ENCODE assay signal across 2 cellular contexts in genomic region chr10:128150551-128150950, GRCh38.
TF ChIP-seq lines count a peak whose summit lies in the region.

No MANE protein-coding gene starts in this region.

TF ChIP-seq in HCT116, 20 proteins besides CTCF, POLR2A, EP300 and RAD21 (continued from another document):
- TF ChIP-seq ATF3 (IDR thresholded peaks at IDR 0.05): no peak
- TF ChIP-seq, protein P1, sequence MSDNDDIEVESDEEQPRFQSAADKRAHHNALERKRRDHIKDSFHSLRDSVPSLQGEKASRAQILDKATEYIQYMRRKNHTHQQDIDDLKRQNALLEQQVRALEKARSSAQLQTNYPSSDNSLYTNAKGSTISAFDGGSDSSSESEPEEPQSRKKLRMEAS (IDR thresholded peaks at IDR 0.05): no peak

TF ChIP-seq in WTC11, 78 proteins besides CTCF, POLR2A, EP300 and RAD21 (continued from another document):
- TF ChIP-seq, protein P2, sequence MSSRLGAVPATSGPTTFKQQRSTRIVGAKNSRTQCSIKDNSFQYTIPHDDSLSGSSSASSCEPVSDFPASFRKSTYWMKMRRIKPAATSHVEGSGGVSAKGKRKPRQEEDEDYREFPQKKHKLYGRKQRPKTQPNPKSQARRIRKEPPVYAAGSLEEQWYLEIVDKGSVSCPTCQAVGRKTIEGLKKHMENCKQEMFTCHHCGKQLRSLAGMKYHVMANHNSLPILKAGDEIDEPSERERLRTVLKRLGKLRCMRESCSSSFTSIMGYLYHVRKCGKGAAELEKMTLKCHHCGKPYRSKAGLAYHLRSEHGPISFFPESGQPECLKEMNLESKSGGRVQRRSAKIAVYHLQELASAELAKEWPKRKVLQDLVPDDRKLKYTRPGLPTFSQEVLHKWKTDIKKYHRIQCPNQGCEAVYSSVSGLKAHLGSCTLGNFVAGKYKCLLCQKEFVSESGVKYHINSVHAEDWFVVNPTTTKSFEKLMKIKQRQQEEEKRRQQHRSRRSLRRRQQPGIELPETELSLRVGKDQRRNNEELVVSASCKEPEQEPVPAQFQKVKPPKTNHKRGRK (CRISPR knock-in tag; IDR thresholded peaks at IDR 0.05; ENCODE audit: borderline replicate concordance): no peak
- TF ChIP-seq MYBL2 (CRISPR knock-in tag; IDR thresholded peaks at IDR 0.05) (no peak), ZSCAN18 (CRISPR knock-in tag; IDR thresholded peaks at IDR 0.05) (no peak), NR1H2 (CRISPR knock-in tag; IDR thresholded peaks at IDR 0.05) (no peak)
- TF ChIP-seq, protein P3, sequence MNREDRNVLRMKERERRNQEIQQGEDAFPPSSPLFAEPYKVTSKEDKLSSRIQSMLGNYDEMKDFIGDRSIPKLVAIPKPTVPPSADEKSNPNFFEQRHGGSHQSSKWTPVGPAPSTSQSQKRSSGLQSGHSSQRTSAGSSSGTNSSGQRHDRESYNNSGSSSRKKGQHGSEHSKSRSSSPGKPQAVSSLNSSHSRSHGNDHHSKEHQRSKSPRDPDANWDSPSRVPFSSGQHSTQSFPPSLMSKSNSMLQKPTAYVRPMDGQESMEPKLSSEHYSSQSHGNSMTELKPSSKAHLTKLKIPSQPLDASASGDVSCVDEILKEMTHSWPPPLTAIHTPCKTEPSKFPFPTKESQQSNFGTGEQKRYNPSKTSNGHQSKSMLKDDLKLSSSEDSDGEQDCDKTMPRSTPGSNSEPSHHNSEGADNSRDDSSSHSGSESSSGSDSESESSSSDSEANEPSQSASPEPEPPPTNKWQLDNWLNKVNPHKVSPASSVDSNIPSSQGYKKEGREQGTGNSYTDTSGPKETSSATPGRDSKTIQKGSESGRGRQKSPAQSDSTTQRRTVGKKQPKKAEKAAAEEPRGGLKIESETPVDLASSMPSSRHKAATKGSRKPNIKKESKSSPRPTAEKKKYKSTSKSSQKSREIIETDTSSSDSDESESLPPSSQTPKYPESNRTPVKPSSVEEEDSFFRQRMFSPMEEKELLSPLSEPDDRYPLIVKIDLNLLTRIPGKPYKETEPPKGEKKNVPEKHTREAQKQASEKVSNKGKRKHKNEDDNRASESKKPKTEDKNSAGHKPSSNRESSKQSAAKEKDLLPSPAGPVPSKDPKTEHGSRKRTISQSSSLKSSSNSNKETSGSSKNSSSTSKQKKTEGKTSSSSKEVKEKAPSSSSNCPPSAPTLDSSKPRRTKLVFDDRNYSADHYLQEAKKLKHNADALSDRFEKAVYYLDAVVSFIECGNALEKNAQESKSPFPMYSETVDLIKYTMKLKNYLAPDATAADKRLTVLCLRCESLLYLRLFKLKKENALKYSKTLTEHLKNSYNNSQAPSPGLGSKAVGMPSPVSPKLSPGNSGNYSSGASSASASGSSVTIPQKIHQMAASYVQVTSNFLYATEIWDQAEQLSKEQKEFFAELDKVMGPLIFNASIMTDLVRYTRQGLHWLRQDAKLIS (CRISPR knock-in tag; IDR thresholded peaks at IDR 0.05; ENCODE audit: borderline replicate concordance): no peak
